Comparison of ENCODE assay signal across 8 cellular contexts in genomic region chr3:48465237-48465530, GRCh38. TPM values are rescaled to one million over a fixed set of nuclear protein-coding genes. Genes with fewer than 3 reads are reported as not detected.
A peak's percentile ranks its signal among the peaks of the same experiment; 100 is the strongest.
DNase-seq lines count a peak whose midpoint lies in the region; ATAC-seq and TF ChIP-seq lines count a peak whose summit lies in the region.

No MANE protein-coding gene starts in this region.

- in situ Hi-C loops in mammary epithelial cell (cut with MboI; ENCODE audit: low sequenced_read_pairs in 2 of 2) = loop anchor here in 1 of 2 donors (5.0 to 25.0 kb wide), 2 partner anchors 92 to 197 kb away; partner anchors contain the start of genes CELSR3 and PFKFB4

- peaks cover 58% of the 10 kb centered on the region for H3K4me1 ChIP-seq in left ventricle myocardium inferior
- H3K4me1 ChIP-seq in mammary epithelial cell (ENCODE audit: insufficient read depth, low read length) = peaks cover 35% of the 10 kb centered on the region
- peaks cover 26 to 49% of the 10 kb centered on the region in 2 donors for H3K4me1 ChIP-seq in muscle layer of duodenum (ENCODE audit: control insufficient read depth in 1 of 2, insufficient read depth in 2 of 2, low read length in 2 of 2)

- no peak for TF ChIP-seq CTCF in left ventricle myocardium inferior (IDR thresholded peaks at IDR 0.05; ENCODE audit: borderline replicate concordance)
- TF ChIP-seq CTCF in mammary epithelial cell (conservative IDR thresholded peaks at IDR 0.05 in 1 of 2, IDR thresholded peaks at IDR 0.05 in 1 of 2; ENCODE audit: extremely low read depth in 1 of 2, insufficient read depth in 1 of 2, low read depth in 1 of 2, low read length in 2 of 2) = no peak

- peaks cover 40% of the 10 kb centered on the region for H3K36me3 ChIP-seq in left ventricle myocardium inferior
- peaks cover 10% of the 10 kb centered on the region for H3K36me3 ChIP-seq in mammary epithelial cell (ENCODE audit: insufficient read depth, low read length)
- H3K36me3 ChIP-seq in muscle layer of duodenum (ENCODE audit: control insufficient read depth in 1 of 2, insufficient read depth in 2 of 2, low read length in 2 of 2) = peaks cover 32 to 55% of the 10 kb centered on the region in 2 donors

- dilution Hi-C loops in mammary epithelial cell (cut with HindIII; ENCODE audit: low sequenced_read_pairs) = no loop called here

- H3K4me3 ChIP-seq in left ventricle myocardium inferior = peak overlapping the region; percentile 72
- H3K4me3 ChIP-seq in mammary epithelial cell (replicated peaks in 1 of 3; ENCODE audit: insufficient read depth in 1 of 3, low read depth in 2 of 3, low read length in 3 of 3) = no peak overlapping the region
- no peak overlapping the region for H3K4me3 ChIP-seq in muscle layer of duodenum (ENCODE audit: low read depth in 1 of 2, low read length in 2 of 2)

- H4K20me1 ChIP-seq in mammary epithelial cell (ENCODE audit: insufficient read depth, low read length) = no peaks in the 10 kb centered on the region

- no peak overlapping the region for H3K4me2 ChIP-seq in mammary epithelial cell (ENCODE audit: insufficient read depth, low read depth, low read length)

- peaks cover 41% of the 10 kb centered on the region for H3K79me2 ChIP-seq in mammary epithelial cell (ENCODE audit: insufficient read depth, low read length)

- H3K9me3 ChIP-seq in left ventricle myocardium inferior (replicated peaks) (no peaks in the 10 kb centered on the region), mammary epithelial cell (replicated peaks; ENCODE audit: insufficient read depth, low read length) (no peaks in the 10 kb centered on the region), muscle layer of duodenum (ENCODE audit: control insufficient read depth in 1 of 2, low read length in 2 of 2) (no peaks in the 10 kb centered on the region)

- DNase-seq in left ventricle myocardium inferior (no peak), Right ventricle myocardium inferior (ENCODE audit: missing footprints) (no peak), mammary epithelial cell (no peak), retina (no peak), pons (ENCODE audit: low spot score) (no peak)

- H2AFZ ChIP-seq in mammary epithelial cell (ENCODE audit: low read depth, low read length) = peak overlapping the region; percentile 10

- H3K27me3 ChIP-seq in left ventricle myocardium inferior (ENCODE audit: low read depth) (no peaks in the 10 kb centered on the region), mammary epithelial cell (ENCODE audit: insufficient read depth, low read length) (no peaks in the 10 kb centered on the region), muscle layer of duodenum (ENCODE audit: low read depth, low read length) (no peaks in the 10 kb centered on the region)

- CTCF ChIA-PET in mammary epithelial cell (lab: Charles Lee; ENCODE audit: low non-redundant PET) = no interaction called here

- ATAC-seq in Right ventricle myocardium inferior = no peak
- no peak for ATAC-seq in GM21390 (IDR thresholded peaks at IDR 0.05; ENCODE audit: unreplicated experiment)
- no peak for ATAC-seq in GM21447 (IDR thresholded peaks at IDR 0.05; ENCODE audit: unreplicated experiment)

- no TSS peak for BruUV-seq in mammary epithelial cell (replicated peaks; lab: Mats Ljungman, UMichigan)

- H3K27ac ChIP-seq in left ventricle myocardium inferior (replicated peaks) (peak overlapping the region; percentile 99), mammary epithelial cell (ENCODE audit: insufficient read depth, low read depth, low read length) (peak overlapping the region; percentile 99), muscle layer of duodenum (ENCODE audit: low read length) (peak overlapping the region; percentile 99)

- peak overlapping the region; percentile 43 for H3K9ac ChIP-seq in mammary epithelial cell (ENCODE audit: insufficient read depth, low read length)

- intact Hi-C loops in left ventricle myocardium inferior (cut with micrococcal nuclease) (loop anchor here (10.0 kb wide), 1 partner anchor 80 kb away; no protein-coding TSS in a partner anchor), Right ventricle myocardium inferior (cut with DNase I) (loop anchor here (1.0 kb wide), 2 partner anchors 39 to 83 kb away; partner anchors contain the start of gene SHISA5), mammary epithelial cell (cut with micrococcal nuclease) (loop anchor here (1.0 to 10.0 kb wide), 8 partner anchors 42 to 228 kb away; partner anchors contain the start of genes NCKIPSD and SLC26A6)

- WGBS in mammary epithelial cell (ENCODE audit: low coverage, missing lambda C conversion rate) = 3% methylated on average over 5 of the region's 7 CpGs

RNA-seq across cellular contexts. Expression of gene ATRIP, which starts 18.6 kb away (rescaled TPM):
- total RNA-seq in left ventricle myocardium inferior (4.3 TPM), Right ventricle myocardium inferior (3.2 TPM), mammary epithelial cell (10 to 100 TPM in 1 of 2 donors, 1 to 10 TPM in 1; 7.2 to 13.2 TPM)
- 11.7 TPM for polyA plus RNA-seq in mammary epithelial cell
- polyA minus RNA-seq in mammary epithelial cell = 10.1 TPM

RNA-seq across cellular contexts. Expression of gene TMA7, which starts 25.1 kb away (rescaled TPM):
- total RNA-seq in left ventricle myocardium inferior (258 TPM), Right ventricle myocardium inferior (251 TPM), mammary epithelial cell (100 to 1,000 TPM in 1 of 2 donors, 10 to 100 TPM in 1; 80.5 to 270 TPM)
- 224 TPM for polyA plus RNA-seq in mammary epithelial cell
- 32.7 TPM for polyA minus RNA-seq in mammary epithelial cell

RNA-seq across cellular contexts. Expression of gene CCDC51, which starts 25.3 kb away (rescaled TPM):
- total RNA-seq in left ventricle myocardium inferior (13.9 TPM), Right ventricle myocardium inferior (13.3 TPM), mammary epithelial cell (10 to 100 TPM; 25.6 to 27.3 TPM)
- 46.3 TPM for polyA plus RNA-seq in mammary epithelial cell
- 13.6 TPM for polyA minus RNA-seq in mammary epithelial cell

RNA-seq across cellular contexts. Expression of gene PLXNB1, which starts 35.3 kb away (rescaled TPM):
- total RNA-seq in left ventricle myocardium inferior (42.6 TPM), Right ventricle myocardium inferior (45.4 TPM), mammary epithelial cell (100 to 1,000 TPM; 163 to 195 TPM)
- 100 TPM for polyA plus RNA-seq in mammary epithelial cell
- 205 TPM for polyA minus RNA-seq in mammary epithelial cell

RNA-seq across cellular contexts. Expression of gene SHISA5, which starts 38.8 kb away (rescaled TPM):
- total RNA-seq in left ventricle myocardium inferior (47.3 TPM), Right ventricle myocardium inferior (57.3 TPM), mammary epithelial cell (100 to 1,000 TPM in 1 of 2 donors, 10 to 100 TPM in 1; 56.0 to 124 TPM)
- polyA plus RNA-seq in mammary epithelial cell = 114 TPM
- polyA minus RNA-seq in mammary epithelial cell = 136 TPM
